Comparison of ENCODE assay signal across 39 cellular contexts in the genomic region with DNA sequence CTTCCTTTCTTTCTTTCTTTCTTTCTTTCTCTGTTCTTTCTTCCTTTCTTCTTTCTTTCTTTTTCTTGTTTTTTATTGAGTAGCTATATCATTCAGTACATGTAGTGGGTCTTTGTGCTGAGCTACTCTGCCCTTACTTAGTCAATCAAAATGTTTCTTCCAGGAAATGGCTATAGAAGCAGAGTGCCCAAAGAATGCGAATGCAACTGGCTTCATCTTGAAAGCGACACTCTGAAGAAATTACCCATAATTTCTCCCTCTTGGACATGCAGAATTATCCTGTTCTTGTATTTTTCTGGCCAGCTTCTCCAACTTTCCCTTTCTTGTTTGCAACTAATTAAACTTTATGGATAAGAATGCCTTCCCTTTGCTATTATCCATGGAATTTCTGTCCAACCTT.
"Had no signal": no experiment of that assay in that cellular context is flagged by ENCODE, and none has a peak within 500 bp of the region (broad histone marks: within the 10 kb centered on the region; RNA-seq: fewer than 3 reads in every experiment).

No MANE protein-coding gene starts in this region.

- H3K36me3 Mint-ChIP-seq: activated naive CD4-positive, alpha-beta T cell treated with anti-CD3 and anti-CD28 coated beads, Interleukin-2, amount 10 ng/mL, durations not matched to agents 7 days and 5 days; activated naive CD4-positive, alpha-beta T cell treated with anti-CD3 and anti-CD28 coated beads, Interleukin-2, amount 50 U/mL, for 24 hours; activated naive CD8-positive, alpha-beta T cell; activated naive CD8-positive, alpha-beta T cell treated with anti-CD3 and anti-CD28 coated beads for 36 hours; activated naive CD8-positive, alpha-beta T cell treated with anti-CD3 and anti-CD28 coated beads, Interleukin-2, amount 10 ng/mL, durations not matched to agents 7 days and 5 days; brain had no signal

- H3K4me3 Mint-ChIP-seq: activated naive CD4-positive, alpha-beta T cell treated with anti-CD3 and anti-CD28 coated beads for 36 hours; activated naive CD4-positive, alpha-beta T cell treated with anti-CD3 and anti-CD28 coated beads, Interleukin-2, amount 10 ng/mL, durations not matched to agents 7 days and 5 days; activated naive CD4-positive, alpha-beta T cell treated with anti-CD3 and anti-CD28 coated beads, Interleukin-2, amount 50 U/mL, for 24 hours; activated naive CD8-positive, alpha-beta T cell; activated naive CD8-positive, alpha-beta T cell treated with anti-CD3 and anti-CD28 coated beads for 36 hours; activated naive CD8-positive, alpha-beta T cell treated with anti-CD3 and anti-CD28 coated beads, Interleukin-2, amount 10 ng/mL, durations not matched to agents 7 days and 5 days; activated naive CD8-positive, alpha-beta T cell treated with anti-CD3 and anti-CD28 coated beads, Interleukin-2, amount 50 U/mL, for 24 hours; activated T-cell treated with anti-CD3 and anti-CD28 coated beads, Interleukin-2, amount 50 U/mL, for 24 hours; activated T-cell treated with anti-CD3 and anti-CD28 coated beads, Interleukin-2, amount 50 U/mL, for 4 hours; activated T-cell treated with anti-CD3 and anti-CD28 coated beads, Interleukin-2, amount 50 U/mL, for 72 hours; activated T-helper 1 cell treated with anti-CD3 and anti-CD28 coated beads, Interleukin-12 subunit alpha, Interleukin-12 subunit beta, Interleukin-2, Interleukin-4 antibody, amounts not matched to agents 30 ng/mL and 10 ng/mL and 1 ng/mL, durations not matched to agents 14 hours and 24 hours and 36 hours; activated T-helper 17 cell treated with anti-CD3 and anti-CD28 coated beads, Interleukin-2, amount 50 U/mL, for 72 hours; brain; central memory CD8-positive, alpha-beta T cell had no signal

- H3K36me3 ChIP-seq: adrenal gland, ascending aorta, brain microvascular endothelial cell, breast epithelium, cardiac muscle cell had no signal

- H3K4me1 Mint-ChIP-seq: activated naive CD4-positive, alpha-beta T cell treated with anti-CD3 and anti-CD28 coated beads, Interleukin-2, amount 10 ng/mL, durations not matched to agents 7 days and 5 days; activated naive CD4-positive, alpha-beta T cell treated with anti-CD3 and anti-CD28 coated beads, Interleukin-2, amount 50 U/mL, for 24 hours; activated naive CD8-positive, alpha-beta T cell treated with anti-CD3 and anti-CD28 coated beads for 36 hours; activated naive CD8-positive, alpha-beta T cell treated with anti-CD3 and anti-CD28 coated beads, Interleukin-2, amount 10 ng/mL, durations not matched to agents 7 days and 5 days; activated naive CD8-positive, alpha-beta T cell treated with anti-CD3 and anti-CD28 coated beads, Interleukin-2, amount 50 U/mL, for 24 hours; activated T-helper 17 cell treated with anti-CD3 and anti-CD28 coated beads, Interleukin-2, amount 50 U/mL, for 72 hours; brain; central memory CD8-positive, alpha-beta T cell had no signal

- H3K4me3 ChIP-seq: adrenal gland, ascending aorta, body of pancreas, breast epithelium, cardiac muscle cell had no signal

- H3K4me1 ChIP-seq: adrenal gland, ascending aorta, body of pancreas, breast epithelium had no signal

- DNase-seq: activated effector memory CD4-positive, alpha-beta T cell treated with anti-CD3 and anti-CD28 coated beads, Interleukin-2, amount 50 U/mL, for 16 hours; activated effector memory CD4-positive, alpha-beta T cell treated with Interleukin-2 at 50 U/mL for 16 hours; activated gamma-delta T cell; activated gamma-delta T cell treated with Interleukin-2 at 50 U/mL for 16 hours; activated naive CD4-positive, alpha-beta T cell; activated naive CD4-positive, alpha-beta T cell treated with anti-CD3 and anti-CD28 coated beads for 36 hours; activated naive CD4-positive, alpha-beta T cell treated with anti-CD3 and anti-CD28 coated beads, Interleukin-2, amount 10 ng/mL, durations not matched to agents 7 days and 5 days; activated naive CD4-positive, alpha-beta T cell treated with anti-CD3 and anti-CD28 coated beads, Interleukin-2, amount 50 U/mL, for 16 hours; activated naive CD4-positive, alpha-beta T cell treated with Interleukin-2 at 50 U/mL for 16 hours; activated naive CD8-positive, alpha-beta T cell treated with anti-CD3 and anti-CD28 coated beads for 36 hours; activated naive CD8-positive, alpha-beta T cell treated with anti-CD3 and anti-CD28 coated beads, Interleukin-2, amount 10 ng/mL, durations not matched to agents 7 days and 5 days; activated naive CD8-positive, alpha-beta T cell treated with anti-CD3 and anti-CD28 coated beads, Interleukin-2, amount 50 U/mL, for 24 hours; activated T-cell treated with anti-CD3 and anti-CD28 coated beads, Interleukin-2, amount 50 U/mL, for 24 hours; activated T-cell treated with anti-CD3 and anti-CD28 coated beads, Interleukin-2, amount 50 U/mL, for 4 hours; activated T-cell treated with anti-CD3 and anti-CD28 coated beads, Interleukin-2, amount 50 U/mL, for 48 hours; activated T-cell treated with anti-CD3 and anti-CD28 coated beads, Interleukin-2, amount 50 U/mL, for 72 hours; adrenal gland; amniotic stem cell; amygdala; anterior cingulate cortex; aorta; body of pancreas; brain microvascular endothelial cell; caudate nucleus; central memory CD4-positive, alpha-beta T cell; cerebellar nuclear complex had no signal

- FAIRE-seq: astrocyte, bronchial epithelial cell had no signal

- H3K27ac ChIP-seq: adrenal gland, ascending aorta, body of pancreas, brain microvascular endothelial cell, breast epithelium, cardiac muscle cell had no signal

- H3K27me3 Mint-ChIP-seq: activated naive CD4-positive, alpha-beta T cell treated with anti-CD3 and anti-CD28 coated beads, Interleukin-2, amount 10 ng/mL, durations not matched to agents 7 days and 5 days; activated naive CD4-positive, alpha-beta T cell treated with anti-CD3 and anti-CD28 coated beads, Interleukin-2, amount 50 U/mL, for 24 hours; activated naive CD8-positive, alpha-beta T cell; activated naive CD8-positive, alpha-beta T cell treated with anti-CD3 and anti-CD28 coated beads for 36 hours; activated naive CD8-positive, alpha-beta T cell treated with anti-CD3 and anti-CD28 coated beads, Interleukin-2, amount 10 ng/mL, durations not matched to agents 7 days and 5 days; activated naive CD8-positive, alpha-beta T cell treated with anti-CD3 and anti-CD28 coated beads, Interleukin-2, amount 50 U/mL, for 24 hours; activated T-cell treated with anti-CD3 and anti-CD28 coated beads, Interleukin-2, amount 50 U/mL, for 24 hours; activated T-helper 17 cell treated with anti-CD3 and anti-CD28 coated beads, Interleukin-2, amount 50 U/mL, for 72 hours; central memory CD8-positive, alpha-beta T cell had no signal

- ATAC-seq: activated naive CD4-positive, alpha-beta T cell treated with anti-CD3 and anti-CD28 coated beads, Interleukin-2, amount 50 U/mL, for 72 hours; activated naive CD8-positive, alpha-beta T cell treated with anti-CD3 and anti-CD28 coated beads, Interleukin-2, amount 50 U/mL, for 24 hours; activated T-cell treated with anti-CD3 and anti-CD28 coated beads, Interleukin-2, amount 50 U/mL, for 4 hours; activated T-cell treated with anti-CD3 and anti-CD28 coated beads, Interleukin-2, amount 50 U/mL, for 72 hours; activated T-helper 17 cell treated with anti-CD3 and anti-CD28 coated beads, Interleukin-2, amount 50 U/mL, for 72 hours; body of pancreas had no signal

- H3K27me3 ChIP-seq: adrenal gland, ascending aorta, body of pancreas, brain microvascular endothelial cell, breast epithelium, cardiac muscle cell had no signal

- H3K27ac Mint-ChIP-seq: activated naive CD4-positive, alpha-beta T cell treated with anti-CD3 and anti-CD28 coated beads for 36 hours; activated naive CD4-positive, alpha-beta T cell treated with anti-CD3 and anti-CD28 coated beads, Interleukin-2, amount 10 ng/mL, durations not matched to agents 7 days and 5 days; activated naive CD4-positive, alpha-beta T cell treated with anti-CD3 and anti-CD28 coated beads, Interleukin-2, amount 50 U/mL, for 24 hours; activated naive CD8-positive, alpha-beta T cell; activated naive CD8-positive, alpha-beta T cell treated with anti-CD3 and anti-CD28 coated beads for 36 hours; activated naive CD8-positive, alpha-beta T cell treated with anti-CD3 and anti-CD28 coated beads, Interleukin-2, amount 10 ng/mL, durations not matched to agents 7 days and 5 days; activated naive CD8-positive, alpha-beta T cell treated with anti-CD3 and anti-CD28 coated beads, Interleukin-2, amount 50 U/mL, for 24 hours; activated T-cell treated with anti-CD3 and anti-CD28 coated beads, Interleukin-2, amount 50 U/mL, for 24 hours; activated T-cell treated with anti-CD3 and anti-CD28 coated beads, Interleukin-2, amount 50 U/mL, for 72 hours; activated T-helper 1 cell treated with anti-CD3 and anti-CD28 coated beads, Interleukin-12 subunit alpha, Interleukin-12 subunit beta, Interleukin-2, Interleukin-4 antibody, amounts not matched to agents 30 ng/mL and 10 ng/mL and 1 ng/mL, durations not matched to agents 14 hours and 24 hours and 36 hours; activated T-helper 17 cell treated with anti-CD3 and anti-CD28 coated beads, Interleukin-2, amount 50 U/mL, for 72 hours; activated T-helper 2 cell treated with anti-CD3 and anti-CD28 coated beads, Interferon-gamma antibody, Interleukin-2, Interleukin-4, amounts not matched to agents 10 μg/mL and 5 μg/mL and 100 μg/mL, durations not matched to agents 14 hours and 24 hours and 36 hours; brain had no signal

- H3K9me3 ChIP-seq: adrenal gland, ascending aorta, body of pancreas, breast epithelium had no signal
